2 cellular contexts compared by ENCODE assay signal in genomic region chr20:38579219-38579618, GRCh38.
TF ChIP-seq lines count a peak whose summit lies in the region.

No MANE protein-coding gene starts in this region.

TF ChIP-seq in IMR-90, 13 proteins besides CTCF, POLR2A, EP300 and RAD21:
- TF ChIP-seq FOS (IDR thresholded peaks at IDR 0.05; ENCODE audit: low read depth, low read length): no peak
- TF ChIP-seq MAFK (IDR thresholded peaks at IDR 0.05; ENCODE audit: low read depth, low read length): no peak
- TF ChIP-seq RCOR1 (IDR thresholded peaks at IDR 0.05; ENCODE audit: insufficient replicate concordance, low read length): no peak
- TF ChIP-seq MAZ (IDR thresholded peaks at IDR 0.05; ENCODE audit: borderline replicate concordance, low read depth, low read length): no peak
- TF ChIP-seq NFE2L2 (IDR thresholded peaks at IDR 0.05; ENCODE audit: low read depth, low read length): no peak
- no peak for TF ChIP-seq SMC3 (IDR thresholded peaks at IDR 0.05; ENCODE audit: low read depth, low read length)
- TF ChIP-seq ELK1 (IDR thresholded peaks at IDR 0.05; ENCODE audit: borderline replicate concordance, low read depth, low read length): no peak
- TF ChIP-seq RFX5 (IDR thresholded peaks at IDR 0.05; ENCODE audit: low read depth, low read length): no peak
- no peak for TF ChIP-seq BHLHE40 (IDR thresholded peaks at IDR 0.05; ENCODE audit: low read depth, low read length)
- TF ChIP-seq CEBPB (IDR thresholded peaks at IDR 0.05; ENCODE audit: low read depth, low read length): no peak
- no peak for TF ChIP-seq USF2 (IDR thresholded peaks at IDR 0.05; ENCODE audit: low read depth, low read length)
- no peak for TF ChIP-seq CHD1 (IDR thresholded peaks at IDR 0.05; ENCODE audit: low read depth, low read length)
- TF ChIP-seq MXI1 (IDR thresholded peaks at IDR 0.05; ENCODE audit: borderline replicate concordance, low read depth, low read length): no peak

TF ChIP-seq in H1, 55 proteins besides CTCF, POLR2A, EP300 and RAD21:
- TF ChIP-seq POLR2AphosphoS5 (IDR thresholded peaks at IDR 0.05; ENCODE audit: low read depth, low read length): peak; percentile 50; the same call in 1 of the 2 replicates
- TF ChIP-seq SP1 (IDR thresholded peaks at IDR 0.05; ENCODE audit: low read depth, low read length): no peak
